27 cellular contexts compared by ENCODE assay signal in the genomic region with DNA sequence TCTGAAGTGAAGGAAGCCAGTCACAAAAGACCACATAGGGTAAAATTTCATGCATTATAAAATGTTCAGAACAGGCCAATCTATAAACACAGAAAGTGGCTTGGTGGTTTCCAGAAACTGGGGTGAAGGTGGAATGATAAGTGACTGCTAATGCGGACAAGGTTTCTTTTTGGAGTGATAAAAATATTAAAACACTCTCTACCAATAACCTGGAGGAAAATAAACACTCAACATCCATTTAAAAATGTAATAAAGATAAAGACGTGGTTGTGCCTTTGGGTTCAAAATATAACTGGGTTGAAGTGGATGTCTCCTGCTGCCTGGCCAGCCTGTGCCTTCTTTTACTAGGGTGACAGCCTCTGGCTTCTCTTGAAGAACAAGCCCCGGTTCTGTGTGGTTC.
"Had no signal": no experiment of that assay in that cellular context is flagged by ENCODE, and none has a peak within 500 bp of the region (broad histone marks: within the 10 kb centered on the region; RNA-seq: fewer than 3 reads in every experiment).

No MANE protein-coding gene starts in this region.

- H3K36me3 Mint-ChIP-seq: activated CD4-positive, alpha-beta memory T cell treated with anti-CD3 and anti-CD28 coated beads for 36 hours; activated naive CD8-positive, alpha-beta T cell had no signal

- H3K27me3 Mint-ChIP-seq: activated T-cell treated with anti-CD3 and anti-CD28 coated beads, Interleukin-2, amount 50 U/mL, for 24 hours had no signal

- H3K27ac ChIP-seq: brain microvascular endothelial cell had no signal

- H3K9me3 Mint-ChIP-seq: activated CD4-positive, alpha-beta memory T cell treated with anti-CD3 and anti-CD28 coated beads for 36 hours; activated CD4-positive, alpha-beta T cell treated with anti-CD3 and anti-CD28 coated beads, Interleukin-2, amount 10 ng/mL, durations not matched to agents 24 days and 14 days; activated T-cell treated with anti-CD3 and anti-CD28 coated beads, Interleukin-2, amount 50 U/mL, for 24 hours; activated T-cell treated with anti-CD3 and anti-CD28 coated beads, Interleukin-2, amount 50 U/mL, for 72 hours; activated T-helper 17 cell treated with anti-CD3 and anti-CD28 coated beads, Interleukin-2, amount 50 U/mL, for 72 hours; central memory CD8-positive, alpha-beta T cell; endodermal cell had no signal

- ATAC-seq: activated CD4-positive, alpha-beta T cell treated with anti-CD3 and anti-CD28 coated beads for 36 hours; activated CD8-positive, alpha-beta T cell treated with anti-CD3 and anti-CD28 coated beads, Interleukin-2, amount 10 ng/mL, durations not matched to agents 7 days and 5 days; activated T-cell treated with anti-CD3 and anti-CD28 coated beads, Interleukin-2, amount 50 U/mL, for 72 hours; activated T-helper 17 cell treated with anti-CD3 and anti-CD28 coated beads, Interleukin-2, amount 50 U/mL, for 72 hours; esophagus mucosa had no signal

- H3K36me3 ChIP-seq: brain microvascular endothelial cell had no signal

- H3K27ac Mint-ChIP-seq: activated CD4-positive, alpha-beta memory T cell treated with anti-CD3 and anti-CD28 coated beads for 36 hours; activated CD4-positive, alpha-beta T cell treated with anti-CD3 and anti-CD28 coated beads for 36 hours; activated CD4-positive, alpha-beta T cell treated with anti-CD3 and anti-CD28 coated beads, Interleukin-2, amount 10 ng/mL, durations not matched to agents 24 days and 14 days; activated CD8-positive, alpha-beta T cell treated with anti-CD3 and anti-CD28 coated beads, Interleukin-2, amount 10 ng/mL, durations not matched to agents 7 days and 5 days; activated naive CD8-positive, alpha-beta T cell; activated T-cell treated with anti-CD3 and anti-CD28 coated beads, Interleukin-2, amount 50 U/mL, for 24 hours; activated T-cell treated with anti-CD3 and anti-CD28 coated beads, Interleukin-2, amount 50 U/mL, for 72 hours; activated T-helper 17 cell treated with anti-CD3 and anti-CD28 coated beads, Interleukin-2, amount 50 U/mL, for 72 hours; endodermal cell had no signal

- DNase-seq: activated CD4-positive, alpha-beta memory T cell treated with anti-CD3 and anti-CD28 coated beads for 36 hours; activated CD4-positive, alpha-beta T cell treated with anti-CD3 and anti-CD28 coated beads for 36 hours; activated CD4-positive, alpha-beta T cell treated with anti-CD3 and anti-CD28 coated beads, Interleukin-2, amount 10 ng/mL, durations not matched to agents 24 days and 14 days; activated CD4-positive, CD25-positive, alpha-beta regulatory T cell; activated CD4-positive, CD25-positive, alpha-beta regulatory T cell treated with anti-CD3 and anti-CD28 coated beads, Interleukin-2, amount 50 U/mL, for 72 hours; activated CD8-positive, alpha-beta memory T cell treated with anti-CD3 and anti-CD28 coated beads, Interleukin-2, amount 50 U/mL, for 48 hours; activated CD8-positive, alpha-beta T cell treated with anti-CD3 and anti-CD28 coated beads, Interleukin-2, amount 10 ng/mL, durations not matched to agents 7 days and 5 days; activated effector memory CD4-positive, alpha-beta T cell treated with Interleukin-2 at 50 U/mL for 16 hours; activated gamma-delta T cell treated with Interleukin-2 at 50 U/mL for 16 hours; activated naive CD4-positive, alpha-beta T cell treated with anti-CD3 and anti-CD28 coated beads, Interleukin-2, amount 50 U/mL, for 16 hours; activated naive CD4-positive, alpha-beta T cell treated with Interleukin-2 at 50 U/mL for 16 hours; activated T-cell treated with anti-CD3 and anti-CD28 coated beads for 4 hours; activated T-cell treated with anti-CD3 and anti-CD28 coated beads, Interleukin-2, amount 50 U/mL, for 24 hours; activated T-cell treated with anti-CD3 and anti-CD28 coated beads, Interleukin-2, amount 50 U/mL, for 72 hours; amniotic stem cell; anterior cingulate cortex; brain microvascular endothelial cell; cortex of kidney; effector memory CD4-positive, alpha-beta T cell; endodermal cell; foreskin fibroblast; head of caudate nucleus; T-helper 2 cell had no signal

- H3K27me3 ChIP-seq: brain microvascular endothelial cell had no signal

- H3K4me3 Mint-ChIP-seq: activated CD4-positive, alpha-beta memory T cell treated with anti-CD3 and anti-CD28 coated beads for 36 hours; activated CD4-positive, alpha-beta T cell treated with anti-CD3 and anti-CD28 coated beads for 36 hours; activated CD4-positive, alpha-beta T cell treated with anti-CD3 and anti-CD28 coated beads, Interleukin-2, amount 10 ng/mL, durations not matched to agents 24 days and 14 days; activated CD8-positive, alpha-beta T cell treated with anti-CD3 and anti-CD28 coated beads, Interleukin-2, amount 10 ng/mL, durations not matched to agents 7 days and 5 days; activated naive CD8-positive, alpha-beta T cell; activated T-cell treated with anti-CD3 and anti-CD28 coated beads, Interleukin-2, amount 50 U/mL, for 24 hours; activated T-cell treated with anti-CD3 and anti-CD28 coated beads, Interleukin-2, amount 50 U/mL, for 72 hours; activated T-helper 17 cell treated with anti-CD3 and anti-CD28 coated beads, Interleukin-2, amount 50 U/mL, for 72 hours; central memory CD8-positive, alpha-beta T cell; endodermal cell had no signal

- H3K4me1 Mint-ChIP-seq: central memory CD8-positive, alpha-beta T cell had no signal
